8 cellular contexts compared by ENCODE assay signal in the genomic region with DNA sequence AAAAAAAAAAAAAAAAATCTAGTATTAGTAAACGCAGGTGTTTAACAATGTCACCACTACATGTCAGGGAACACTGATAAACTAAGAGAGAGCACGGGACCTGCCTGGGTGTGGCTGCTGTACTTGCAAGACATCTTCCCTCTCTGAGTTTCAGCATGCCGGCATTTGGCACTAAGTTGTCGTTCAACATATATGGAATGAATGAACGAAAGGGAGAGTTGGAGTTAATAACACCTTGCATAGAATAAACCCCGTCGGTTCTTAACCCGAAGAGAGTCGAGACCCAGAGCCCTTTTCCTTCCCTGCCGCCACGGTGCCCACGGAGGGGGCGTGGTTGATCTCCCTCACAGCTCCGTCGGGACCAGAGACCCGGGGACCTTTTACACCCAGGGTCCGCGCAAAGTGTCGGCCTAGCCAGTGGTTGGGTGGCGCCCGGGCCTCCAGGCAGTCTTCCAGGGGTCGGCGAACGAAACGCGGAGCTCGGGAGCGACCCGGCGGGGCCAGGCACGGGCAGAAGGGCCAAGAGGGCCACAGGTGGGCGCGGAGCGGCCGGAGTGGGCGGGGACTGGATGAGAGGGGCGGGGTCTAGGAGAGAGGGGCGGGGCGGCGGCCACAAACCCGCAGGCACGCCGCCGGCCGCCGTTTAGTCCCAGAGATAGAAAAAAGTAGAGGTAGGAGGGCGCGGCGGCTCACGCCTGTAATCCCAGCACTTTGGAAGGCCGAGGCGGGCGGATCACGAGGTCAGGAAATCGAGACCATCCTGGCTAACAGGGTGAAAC. TPM values are rescaled to one million over a fixed set of nuclear protein-coding genes. Genes with fewer than 3 reads are reported as not detected.
DNase-seq lines count a peak whose midpoint lies in the region; ATAC-seq and TF ChIP-seq lines count a peak whose summit lies in the region.

No MANE protein-coding gene starts in this region.

- H4K20me1 ChIP-seq in BLaER1 treated with 17β-estradiol and CSF1 and Interleukin-3, amounts not matched to agents 10 nM and 100 nM: no peaks in the 10 kb centered on the region
- H4K20me1 ChIP-seq in SU-DHL-6 (ENCODE audit: low read depth, low read length): no peaks in the 10 kb centered on the region

- DNase-seq in activated naive CD8-positive, alpha-beta T cell treated with anti-CD3 and anti-CD28 coated beads, Interleukin-2, amount 10 ng/mL, durations not matched to agents 7 days and 5 days: peak; percentile 75
- DNase-seq in heart right ventricle (peak; percentile 48 to 73), progenitor cell of endocrine pancreas (ENCODE audit: low spot score, unreplicated experiment) (peak; percentile 49), upper lobe of left lung (peak; percentile 84 to 93)

- peak; percentile 55 for ATAC-seq in GM19467 (IDR thresholded peaks at IDR 0.05; ENCODE audit: unreplicated experiment)
- ATAC-seq in activated naive CD8-positive, alpha-beta T cell treated with anti-CD3 and anti-CD28 coated beads, Interleukin-2, amount 10 ng/mL, durations not matched to agents 7 days and 5 days (ENCODE audit: low read depth): peak; percentile 55
- peak; percentile 86 to 94 (median 90) for ATAC-seq in heart right ventricle
- ATAC-seq in upper lobe of left lung (ENCODE audit: low FRiP score in 2 of 2): peak; percentile 93 to 96

- H3K4me1 ChIP-seq in BLaER1 treated with 17β-estradiol and CSF1 and Interleukin-3, amounts not matched to agents 10 nM and 100 nM: peaks cover 57 to 76% (median 67%) of the 10 kb centered on the region in 10 experiments
- no peaks in the 10 kb centered on the region for H3K4me1 ChIP-seq in HUES48 (ENCODE audit: control insufficient read depth, insufficient read depth, low read length)
- H3K4me1 ChIP-seq in heart right ventricle: peaks cover 3 to 31% (median 13%) of the 10 kb centered on the region in 9 donors
- peaks cover 8 to 34% (median 9%) of the 10 kb centered on the region in 4 donors for H3K4me1 ChIP-seq in upper lobe of left lung

- H3K9me3 Mint-ChIP-seq in activated naive CD8-positive, alpha-beta T cell treated with anti-CD3 and anti-CD28 coated beads, Interleukin-2, amount 10 ng/mL, durations not matched to agents 7 days and 5 days: no peaks in the 10 kb centered on the region
- H3K9me3 Mint-ChIP-seq in progenitor cell of endocrine pancreas (ENCODE audit: low read depth): no peaks in the 10 kb centered on the region

- H3K27ac Mint-ChIP-seq in activated naive CD8-positive, alpha-beta T cell treated with anti-CD3 and anti-CD28 coated beads, Interleukin-2, amount 10 ng/mL, durations not matched to agents 7 days and 5 days: peak overlapping the region; percentile 97
- H3K27ac Mint-ChIP-seq in progenitor cell of endocrine pancreas: peak overlapping the region; percentile 99

- H3K27me3 Mint-ChIP-seq in activated naive CD8-positive, alpha-beta T cell treated with anti-CD3 and anti-CD28 coated beads, Interleukin-2, amount 10 ng/mL, durations not matched to agents 7 days and 5 days: no peaks in the 10 kb centered on the region
- H3K27me3 Mint-ChIP-seq in progenitor cell of endocrine pancreas: peaks cover 8% of the 10 kb centered on the region

- TF ChIP-seq POLR2A in upper lobe of left lung (IDR thresholded peaks at IDR 0.05): peak in 1 of 4 donors; percentile 16

- H3K4me1 Mint-ChIP-seq in activated naive CD8-positive, alpha-beta T cell treated with anti-CD3 and anti-CD28 coated beads, Interleukin-2, amount 10 ng/mL, durations not matched to agents 7 days and 5 days: peaks cover 24% of the 10 kb centered on the region
- peaks cover 8% of the 10 kb centered on the region for H3K4me1 Mint-ChIP-seq in progenitor cell of endocrine pancreas (ENCODE audit: low read depth)

- H3K9me2 ChIP-seq in SU-DHL-6 (replicated peaks; ENCODE audit: insufficient read depth, low read length): no peaks in the 10 kb centered on the region

- H3K79me2 ChIP-seq in SU-DHL-6 (ENCODE audit: insufficient read depth, low read length): peaks cover 11% of the 10 kb centered on the region; the same call in 1 of the 2 replicates

- H3F3A ChIP-seq in SU-DHL-6 (ENCODE audit: insufficient read depth): 0 out of 2 replicates have a peak, but pooled peaks cover 4% of the 10 kb centered on the region

- no peaks in the 10 kb centered on the region for H3K9me3 ChIP-seq in BLaER1 treated with 17β-estradiol and CSF1 and Interleukin-3, amounts not matched to agents 10 nM and 100 nM (replicated peaks in 1 of 11)
- H3K9me3 ChIP-seq in HUES48 (ENCODE audit: control insufficient read depth, insufficient read depth, low read length): no peaks in the 10 kb centered on the region
- H3K9me3 ChIP-seq in SU-DHL-6 (ENCODE audit: insufficient read depth, low read length): no peaks in the 10 kb centered on the region
- H3K9me3 ChIP-seq in heart right ventricle: no peaks in the 10 kb centered on the region
- H3K9me3 ChIP-seq in upper lobe of left lung: no peaks in the 10 kb centered on the region

- peaks cover 13% of the 10 kb centered on the region for H3K36me3 Mint-ChIP-seq in activated naive CD8-positive, alpha-beta T cell treated with anti-CD3 and anti-CD28 coated beads, Interleukin-2, amount 10 ng/mL, durations not matched to agents 7 days and 5 days
- peaks cover 3% of the 10 kb centered on the region for H3K36me3 Mint-ChIP-seq in progenitor cell of endocrine pancreas (ENCODE audit: insufficient read depth)

- H3K4me2 ChIP-seq in BLaER1 treated with 17β-estradiol and CSF1 and Interleukin-3, amounts not matched to agents 10 nM and 100 nM: peak overlapping the region; percentile 87 to 96 (median 92)
- peak overlapping the region; percentile 54 for H3K4me2 ChIP-seq in SU-DHL-6 (ENCODE audit: low read depth, low read length, poor library complexity, severe bottlenecking)

- intact Hi-C loops in heart right ventricle (cut with DNase I): no loop called here

- H3K9ac ChIP-seq in BLaER1 treated with 17β-estradiol and CSF1 and Interleukin-3, amounts not matched to agents 10 nM and 100 nM: peak overlapping the region; percentile 91 to 98 (median 96)
- H3K9ac ChIP-seq in HUES48 (ENCODE audit: low read depth, low read length) (peak overlapping the region; percentile 46; the same call in 1 of the 2 replicates), SU-DHL-6 (ENCODE audit: low read length) (no peak overlapping the region)

- POLR2A ChIA-PET in activated naive CD8-positive, alpha-beta T cell treated with anti-CD3 and anti-CD28 coated beads, Interleukin-2, amount 10 ng/mL, durations not matched to agents 7 days and 5 days (lab: Charles Lee): interaction anchor here (0.6 to 2.8 kb wide), 13 partner anchors 18 to 822 kb away, joined by 3 to 19 read pairs (median 4); a partner anchor contains a TSS

- no peak for TF ChIP-seq CTCF in SU-DHL-6 (IDR thresholded peaks at IDR 0.05; ENCODE audit: insufficient read depth, low read length, poor library complexity, severe bottlenecking)
- no peak for TF ChIP-seq CTCF in heart right ventricle (IDR thresholded peaks at IDR 0.05)
- TF ChIP-seq CTCF in progenitor cell of endocrine pancreas (IDR thresholded peaks at IDR 0.05; ENCODE audit: unreplicated experiment): no peak
- no peak for TF ChIP-seq CTCF in upper lobe of left lung (IDR thresholded peaks at IDR 0.05)

- H3K36me3 ChIP-seq in BLaER1 treated with 17β-estradiol and CSF1 and Interleukin-3, amounts not matched to agents 10 nM and 100 nM: peaks cover 0 to 26% (median 17%) of the 10 kb centered on the region in 11 experiments; a peak in 20 of 22 replicates
- H3K36me3 ChIP-seq in HUES48 (ENCODE audit: control insufficient read depth, insufficient read depth, low read length) (peaks cover 9% of the 10 kb centered on the region), SU-DHL-6 (ENCODE audit: low read length) (no peaks in the 10 kb centered on the region), heart right ventricle (peaks cover 0 to 26% (median 6%) of the 10 kb centered on the region in 9 donors), upper lobe of left lung (peaks cover 0 to 7% (median 3%) of the 10 kb centered on the region in 4 donors)

- H3K27ac ChIP-seq in BLaER1 treated with 17β-estradiol and CSF1 and Interleukin-3, amounts not matched to agents 10 nM and 100 nM: peak overlapping the region; percentile 86 to 98 (median 95)
- H3K27ac ChIP-seq in HUES48 (ENCODE audit: low read depth, low read length): no peak overlapping the region
- no peak overlapping the region for H3K27ac ChIP-seq in SU-DHL-6 (ENCODE audit: low read depth, low read length)
- H3K27ac ChIP-seq in heart right ventricle: peak overlapping the region; percentile 25 to 96 (median 84)
- peak overlapping the region; percentile 87 to 92 (median 91) for H3K27ac ChIP-seq in upper lobe of left lung

- peak overlapping the region; percentile 86 for H2AFZ ChIP-seq in SU-DHL-6 (ENCODE audit: low read depth, low read length, severe bottlenecking)

- H3K4me3 ChIP-seq in BLaER1 treated with 17β-estradiol and CSF1 and Interleukin-3, amounts not matched to agents 10 nM and 100 nM: peak overlapping the region; percentile 74 to 97 (median 84)
- H3K4me3 ChIP-seq in HUES48 (ENCODE audit: low read depth, low read length): peak overlapping the region; percentile 99
- H3K4me3 ChIP-seq in SU-DHL-6 (ENCODE audit: insufficient read depth, low read length, poor library complexity, severe bottlenecking): peak overlapping the region; percentile 81
- H3K4me3 ChIP-seq in heart right ventricle: peak overlapping the region; percentile 72 to 97 (median 86)
- H3K4me3 ChIP-seq in upper lobe of left lung: peak overlapping the region; percentile 41 to 95 (median 86)

- no peaks in the 10 kb centered on the region for H3K27me3 ChIP-seq in BLaER1 treated with 17β-estradiol and CSF1 and Interleukin-3, amounts not matched to agents 10 nM and 100 nM
- H3K27me3 ChIP-seq in HUES48 (ENCODE audit: control insufficient read depth, insufficient read depth, low read length) (peaks cover 14% of the 10 kb centered on the region; the same call in 1 of the 2 replicates), SU-DHL-6 (ENCODE audit: low read length) (no peaks in the 10 kb centered on the region), heart right ventricle (no peaks in the 10 kb centered on the region), upper lobe of left lung (no peaks in the 10 kb centered on the region)

- no peak for TF ChIP-seq EP300 in upper lobe of left lung (IDR thresholded peaks at IDR 0.05)

- H3K4me3 Mint-ChIP-seq in activated naive CD8-positive, alpha-beta T cell treated with anti-CD3 and anti-CD28 coated beads, Interleukin-2, amount 10 ng/mL, durations not matched to agents 7 days and 5 days: peak overlapping the region; percentile 93
- H3K4me3 Mint-ChIP-seq in progenitor cell of endocrine pancreas (ENCODE audit: low read depth): peak overlapping the region; percentile 87

- WGBS in heart right ventricle, 2 donors: 2 to 6% methylated on average over 55 of the region's 55 CpGs
- 3 to 4% methylated on average over 29 to 49 of the region's 55 CpGs for WGBS in upper lobe of left lung, 2 donors

RNA-seq across cellular contexts. Expression of a gene that starts 0.8 kb away (rescaled TPM):
- 10 to 100 TPM; 24.1 to 33.6 TPM for total RNA-seq in activated naive CD8-positive, alpha-beta T cell treated with anti-CD3 and anti-CD28 coated beads, Interleukin-2, amount 10 ng/mL, durations not matched to agents 7 days and 5 days
- total RNA-seq in heart right ventricle (10 to 100 TPM; 23.2 to 33.7 (median 28.9) TPM), progenitor cell of endocrine pancreas (36.1 and 38.4 TPM in 2 replicates), upper lobe of left lung (10 to 100 TPM; 10.5 to 31.0 (median 23.9) TPM)
- 10 to 100 TPM; 29.0 to 84.9 TPM for polyA plus RNA-seq in heart right ventricle

RNA-seq across cellular contexts. Expression of a gene that starts 25.1 kb away (rescaled TPM):
- total RNA-seq in activated naive CD8-positive, alpha-beta T cell treated with anti-CD3 and anti-CD28 coated beads, Interleukin-2, amount 10 ng/mL, durations not matched to agents 7 days and 5 days: 100 to 1,000 TPM; 131 to 142 TPM
- total RNA-seq in heart right ventricle (100 to 1,000 TPM; 164 to 218 (median 194) TPM), progenitor cell of endocrine pancreas (137 and 142 TPM in 2 replicates), upper lobe of left lung (100 to 1,000 TPM in 4 of 6 donors, 10 to 100 TPM in 2; 58.7 to 317 (median 198) TPM)
- polyA plus RNA-seq in heart right ventricle: 100 to 1,000 TPM; 134 to 271 TPM

Comparison
In these comparisons a context has a peak if more than half of its experiments do, and no peak if none do; other contexts are left out.
1. H3K27ac ChIP-seq: peak in BLaER1 treated with 17β-estradiol and CSF1 and Interleukin-3, amounts not matched to agents 10 nM and 100 nM (11 of 11), heart right ventricle (10 of 10) and upper lobe of left lung (4 of 4); none in HUES48 (single experiment) and SU-DHL-6 (single experiment).
2. Peak in every context shown above with its lines, with median percentiles within 50 percentile points of each other: H3K4me3 ChIP-seq, ATAC-seq and DNase-seq.